ENCODE assay signal across 9 cellular contexts in the genomic region with DNA sequence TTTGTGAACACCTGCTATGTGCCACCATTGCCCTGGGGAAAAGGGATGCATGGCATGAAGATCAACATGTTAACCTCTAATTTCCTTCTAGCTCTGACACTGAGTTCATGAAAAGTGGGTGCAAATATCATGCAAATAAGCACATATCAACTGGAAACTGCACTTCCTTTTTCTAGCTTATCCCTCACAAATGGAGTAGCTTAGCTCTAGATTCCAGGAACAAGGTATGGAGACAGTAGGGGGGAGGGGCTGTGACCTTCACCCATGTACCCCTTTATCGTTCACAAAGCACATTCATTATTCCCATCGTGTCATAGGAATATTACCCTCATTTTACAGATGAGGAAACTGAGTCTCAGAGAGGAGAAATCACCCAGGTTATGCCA.
"Had no signal": no experiment of that assay in that cellular context is flagged by ENCODE, and none has a peak within 500 bp of the region (broad histone marks: within the 10 kb centered on the region; RNA-seq: fewer than 3 reads in every experiment).

No MANE protein-coding gene starts in this region.

- H3K9me3 ChIP-seq: esophagus squamous epithelium, psoas muscle had no signal

- H3K27me3 ChIP-seq: brain microvascular endothelial cell, esophagus squamous epithelium had no signal

- H3K36me3 ChIP-seq: brain microvascular endothelial cell, esophagus squamous epithelium had no signal

- H3K27ac ChIP-seq: brain microvascular endothelial cell, psoas muscle had no signal

- DNase-seq: activated CD4-positive, alpha-beta T cell treated with anti-CD3 and anti-CD28 coated beads, Interleukin-2, amount 50 U/mL, for 1 hour; activated CD4-positive, CD25-positive, alpha-beta regulatory T cell; stimulated activated CD4-positive, alpha-beta T cell treated with anti-CD3 and anti-CD28 coated beads, Interleukin-2, amount 100 ng/mL, for 48 hours; T-helper 1 cell had no signal

- H3K4me3 ChIP-seq: esophagus squamous epithelium, psoas muscle had no signal

- FAIRE-seq: endometrium, islet of Langerhans had no signal
